Comparison of ENCODE assay signal across 26 cellular contexts in genomic region chr3:117619805-117620204, GRCh38.
DNase-seq lines count a peak whose midpoint lies in the region; ATAC-seq, FAIRE-seq and TF ChIP-seq lines count a peak whose summit lies in the region.
"Had no signal": no experiment of that assay in that cellular context is flagged by ENCODE, and none has a peak within 500 bp of the region (broad histone marks: within the 10 kb centered on the region; RNA-seq: fewer than 3 reads in every experiment).

No MANE protein-coding gene starts in this region.

- H3K79me2 ChIP-seq in MM.1S (ENCODE audit: low read length): no peaks in the 10 kb centered on the region
- no peaks in the 10 kb centered on the region for H3K79me2 ChIP-seq in endothelial cell of umbilical vein (ENCODE audit: control insufficient read depth, insufficient read depth, low read length)
- H3K79me2 ChIP-seq in smooth muscle cell (ENCODE audit: low read depth): no peaks in the 10 kb centered on the region

- no peak overlapping the region for H3K4ac ChIP-seq in IMR-90 (ENCODE audit: low read depth, low read length)

- DNase-seq in IMR-90 (no peak), MM.1S (no peak), endothelial cell of umbilical vein (ENCODE audit: low read depth, low spot score) (no peak), smooth muscle cell (lab: John Stamatoyannopoulos, UW; ENCODE audit: unreplicated experiment) (no peak), type B pancreatic cell (ENCODE audit: extremely low spot score, unreplicated experiment) (no peak)
- DNase-seq: 8988T; ACHN; BE2C; C1 segment of cervical spinal cord; CD4-positive, alpha-beta memory T cell; CD4-positive, CD25-positive, alpha-beta regulatory T cell; CD8-positive, alpha-beta memory T cell; COR-L47; DMS 273 treated with DMSO at 0.1 percent for 48 hours; DMS153; DMS53; DMS79; DND-41; EL; GDM1 had no signal

- TF ChIP-seq RAD21 in IMR-90 (IDR thresholded peaks at IDR 0.05; ENCODE audit: low read length): no peak

- peaks cover 4% of the 10 kb centered on the region for H3K4me1 ChIP-seq in IMR-90 (ENCODE audit: control insufficient read depth, insufficient read depth, low read length)
- H3K4me1 ChIP-seq in MM.1S (ENCODE audit: low read length): peaks cover 42% of the 10 kb centered on the region
- peaks cover 22% of the 10 kb centered on the region for H3K4me1 ChIP-seq in endothelial cell of umbilical vein (ENCODE audit: control insufficient read depth, extremely low read depth, insufficient read depth, low read length)
- peaks cover 15% of the 10 kb centered on the region for H3K4me1 ChIP-seq in smooth muscle cell (ENCODE audit: low read depth)

- 0 out of 2 replicates have a peak overlapping the region, but pooled peaks have one; percentile 45 for H2AK5ac ChIP-seq in IMR-90 (ENCODE audit: low read depth, low read length)

- H3K56ac ChIP-seq in IMR-90 (ENCODE audit: extremely low read depth, insufficient read depth, low read length): no peak overlapping the region

- no peaks in the 10 kb centered on the region for H3K27me3 ChIP-seq in IMR-90 (ENCODE audit: control insufficient read depth, insufficient read depth, low read length)
- H3K27me3 ChIP-seq in MM.1S (replicated peaks; ENCODE audit: insufficient read depth, low read length): no peaks in the 10 kb centered on the region
- no peaks in the 10 kb centered on the region for H3K27me3 ChIP-seq in endothelial cell of umbilical vein (ENCODE audit: control insufficient read depth in 2 of 2, insufficient read depth in 2 of 2, low read length in 2 of 2)
- no peaks in the 10 kb centered on the region for H3K27me3 ChIP-seq in smooth muscle cell (ENCODE audit: low read depth)
- H3K27me3 ChIP-seq: BE2C, BLaER1 had no signal

- H3F3A ChIP-seq in MM.1S (ENCODE audit: insufficient read depth, low read length): peaks cover 4% of the 10 kb centered on the region; the same call in 1 of the 2 replicates
- peaks cover 9% of the 10 kb centered on the region for H3F3A ChIP-seq in smooth muscle cell (ENCODE audit: low read depth)

- in situ Hi-C loops in IMR-90 (cut with MboI; ENCODE audit: low sequenced_read_pairs): no loop called here

- CTCF ChIA-PET in IMR-90 (lab: Yijun Ruan, JAX): no interaction called here
- CTCF ChIA-PET in endothelial cell of umbilical vein (lab: Charles Lee): no interaction called here

- H3K4me3 ChIP-seq in IMR-90 (ENCODE audit: insufficient read depth, low read depth, low read length) (no peak overlapping the region), MM.1S (ENCODE audit: low read length) (no peak overlapping the region), endothelial cell of umbilical vein (replicated peaks in 1 of 3; ENCODE audit: insufficient read depth in 1 of 3, low read depth in 1 of 3, low read length in 3 of 3) (no peak overlapping the region), smooth muscle cell (no peak overlapping the region)
- H3K4me3 ChIP-seq: BLaER1, GM12878 had no signal

- H2AFZ ChIP-seq in IMR-90 (replicated peaks; ENCODE audit: low read length, poor library complexity) (no peak overlapping the region), MM.1S (ENCODE audit: low read length) (no peak overlapping the region), endothelial cell of umbilical vein (ENCODE audit: low read depth, low read length) (peak overlapping the region; percentile 3), smooth muscle cell (ENCODE audit: low read depth) (no peak overlapping the region)

- H4K5ac ChIP-seq in IMR-90 (ENCODE audit: low read depth, low read length): no peak overlapping the region

- intact Hi-C loops in IMR-90 (cut with micrococcal nuclease): loop anchor here (5.0 kb wide), 1 partner anchor 377 kb away; no protein-coding TSS in a partner anchor
- intact Hi-C loops in endothelial cell of umbilical vein (cut with micrococcal nuclease): loop anchor here (10.0 kb wide), 1 partner anchor 585 kb away; no protein-coding TSS in a partner anchor

- no peaks in the 10 kb centered on the region for H4K20me1 ChIP-seq in IMR-90 (ENCODE audit: insufficient read depth, low read length)
- H4K20me1 ChIP-seq in MM.1S (ENCODE audit: insufficient read depth, low read length): no peaks in the 10 kb centered on the region
- no peaks in the 10 kb centered on the region for H4K20me1 ChIP-seq in endothelial cell of umbilical vein (replicated peaks; ENCODE audit: control insufficient read depth, extremely low read depth, insufficient read depth, low read length)
- no peaks in the 10 kb centered on the region for H4K20me1 ChIP-seq in smooth muscle cell (ENCODE audit: low read depth)
- H4K20me1 ChIP-seq: BLaER1 had no signal

- H3K27ac ChIP-seq in IMR-90 (ENCODE audit: insufficient read depth, low read length) (no peak overlapping the region), MM.1S (ENCODE audit: low read length) (no peak overlapping the region), endothelial cell of umbilical vein (ENCODE audit: insufficient read depth, low read depth, low read length) (no peak overlapping the region), smooth muscle cell (ENCODE audit: low read depth) (no peak overlapping the region)
- H3K27ac ChIP-seq: BLaER1 had no signal

- no peak overlapping the region for H3K27ac Mint-ChIP-seq in type B pancreatic cell
- H3K27ac Mint-ChIP-seq: CD14-positive monocyte; CD4-positive, alpha-beta memory T cell; CD4-positive, CD25-positive, alpha-beta regulatory T cell; CD8-positive, alpha-beta memory T cell had no signal

- H3K36me3 Mint-ChIP-seq in type B pancreatic cell: no peaks in the 10 kb centered on the region
- H3K36me3 Mint-ChIP-seq: CD14-positive monocyte; CD4-positive, alpha-beta memory T cell; CD4-positive, CD25-positive, alpha-beta regulatory T cell; CD8-positive, alpha-beta memory T cell had no signal

- WGBS in IMR-90 (ENCODE audit: extremely low coverage in 2 of 2, insufficient read length in 1 of 2), 2 experiments: no CpG with 5 or more reads among the region's 1 CpG
- 90% methylated on average over 1 of the region's 1 CpG for WGBS in smooth muscle cell (ENCODE audit: low lambda C conversion rate)

- H3K9ac ChIP-seq in IMR-90 (ENCODE audit: low read depth, low read length): no peak overlapping the region
- no peak overlapping the region for H3K9ac ChIP-seq in MM.1S (ENCODE audit: low read length)
- H3K9ac ChIP-seq in endothelial cell of umbilical vein (replicated peaks; ENCODE audit: extremely low read depth, insufficient read depth, low read length): no peak overlapping the region
- no peak overlapping the region for H3K9ac ChIP-seq in smooth muscle cell (ENCODE audit: low read depth)
- H3K9ac ChIP-seq: BLaER1 had no signal

- H4K91ac ChIP-seq in IMR-90 (ENCODE audit: insufficient read depth, low read depth, low read length): no peak overlapping the region

- H3K14ac ChIP-seq in IMR-90 (replicated peaks; ENCODE audit: low read depth, low read length): no peak overlapping the region

- H3K23ac ChIP-seq in IMR-90 (ENCODE audit: low read depth, low read length): no peak overlapping the region

- no peak overlapping the region for H2BK20ac ChIP-seq in IMR-90 (ENCODE audit: low read depth, low read length)

- no peak overlapping the region for H2BK5ac ChIP-seq in IMR-90 (ENCODE audit: low read depth, low read length, poor library complexity, severe bottlenecking)

- H3K18ac ChIP-seq in IMR-90 (ENCODE audit: low read depth, low read length): no peak overlapping the region

- FAIRE-seq in endothelial cell of umbilical vein (lab: Jason Lieb, UNC): no peak
- FAIRE-seq: A204.1, GM12878, GM12892, GM18507 had no signal

- peaks cover 12% of the 10 kb centered on the region for H3K4me1 Mint-ChIP-seq in type B pancreatic cell (ENCODE audit: unreplicated experiment)
- H3K4me1 Mint-ChIP-seq: CD14-positive monocyte; CD4-positive, alpha-beta memory T cell; CD4-positive, CD25-positive, alpha-beta regulatory T cell; CD8-positive, alpha-beta memory T cell had no signal

- dilution Hi-C loops in IMR-90 (cut with HindIII; ENCODE audit: low sequenced_read_pairs, unreplicated experiment) (no loop called here), endothelial cell of umbilical vein (cut with MboI; ENCODE audit: extremely low pct_ligation_motif_present, low sequenced_read_pairs) (no loop called here)

- no peak for ATAC-seq in IMR-90 (ENCODE audit: low read depth)
- ATAC-seq: GM12878 had no signal

- H3K36me3 ChIP-seq in IMR-90 (ENCODE audit: control insufficient read depth, insufficient read depth, low read length) (no peaks in the 10 kb centered on the region), MM.1S (replicated peaks; ENCODE audit: insufficient read depth, low read length) (no peaks in the 10 kb centered on the region), endothelial cell of umbilical vein (ENCODE audit: control insufficient read depth in 2 of 2, extremely low read depth in 1 of 2, insufficient read depth in 2 of 2, low read length in 2 of 2) (no peaks in the 10 kb centered on the region), smooth muscle cell (ENCODE audit: low read depth) (no peaks in the 10 kb centered on the region)
- H3K36me3 ChIP-seq: BE2C, BLaER1 had no signal

- no peak overlapping the region for H3K4me2 ChIP-seq in IMR-90 (ENCODE audit: low read depth, low read length)
- H3K4me2 ChIP-seq in MM.1S (ENCODE audit: low read depth, low read length): peak overlapping the region; percentile 56; the same call in 1 of the 2 replicates
- H3K4me2 ChIP-seq in endothelial cell of umbilical vein (ENCODE audit: insufficient read depth, low read length): no peak overlapping the region
- H3K4me2 ChIP-seq in smooth muscle cell: no peak overlapping the region
- H3K4me2 ChIP-seq: BLaER1 had no signal

- no peak overlapping the region for H2BK15ac ChIP-seq in IMR-90 (ENCODE audit: low read depth, low read length)

- H3K9me1 ChIP-seq in IMR-90 (ENCODE audit: insufficient read depth, low read length) (no peaks in the 10 kb centered on the region), endothelial cell of umbilical vein (replicated peaks; ENCODE audit: control insufficient read depth, extremely low read depth, insufficient read depth, low read length) (no peaks in the 10 kb centered on the region)

- TF ChIP-seq POLR2A in IMR-90 (IDR thresholded peaks at IDR 0.05; ENCODE audit: low read depth, low read length) (no peak), endothelial cell of umbilical vein (IDR thresholded peaks at IDR 0.05; ENCODE audit: low read depth, low read length) (no peak)

- H3K79me1 ChIP-seq in IMR-90 (ENCODE audit: low read depth in 1 of 2, low read length in 2 of 2): no peaks in the 10 kb centered on the region

- BruUV-seq in IMR-90 (replicated peaks; lab: Mats Ljungman, UMichigan): no TSS peak
- BruUV-seq in endothelial cell of umbilical vein (replicated peaks; lab: Mats Ljungman, UMichigan): no TSS peak

- H3K9me2 ChIP-seq in MM.1S (replicated peaks; ENCODE audit: insufficient read depth, low read length): no peaks in the 10 kb centered on the region

- H3K9me3 Mint-ChIP-seq in type B pancreatic cell: no peaks in the 10 kb centered on the region

- TF ChIP-seq CTCF in IMR-90 (conservative IDR thresholded peaks at IDR 0.05; ENCODE audit: low read depth, low read length): no peak
- TF ChIP-seq CTCF in MM.1S (IDR thresholded peaks at IDR 0.05; ENCODE audit: low read length): no peak
- no peak for TF ChIP-seq CTCF in endothelial cell of umbilical vein (IDR thresholded peaks at IDR 0.05; ENCODE audit: extremely low read depth in 1 of 2, insufficient read depth in 1 of 2, low read depth in 1 of 2, low read length in 2 of 2)
- no peak for TF ChIP-seq CTCF in smooth muscle cell (IDR thresholded peaks at IDR 0.05; ENCODE audit: borderline replicate concordance, insufficient read depth, poor library complexity, severe bottlenecking)
- no peak for TF ChIP-seq CTCF in type B pancreatic cell (conservative IDR thresholded peaks at IDR 0.05)

- no peak overlapping the region for H2BK120ac ChIP-seq in IMR-90 (ENCODE audit: low read depth, low read length)

- POLR2A ChIA-PET in IMR-90 (lab: Charles Lee; ENCODE audit: unreplicated experiment): no interaction called here
- POLR2A ChIA-PET in endothelial cell of umbilical vein (lab: Charles Lee): no interaction called here

- no peak overlapping the region for H3K4me3 Mint-ChIP-seq in type B pancreatic cell
- H3K4me3 Mint-ChIP-seq: CD14-positive monocyte; CD4-positive, alpha-beta memory T cell; CD4-positive, CD25-positive, alpha-beta regulatory T cell; CD8-positive, alpha-beta memory T cell had no signal

- H4K8ac ChIP-seq in IMR-90 (ENCODE audit: low read depth in 2 of 2, low read length in 2 of 2): no peak overlapping the region

- no peaks in the 10 kb centered on the region for H3K9me3 ChIP-seq in IMR-90 (ENCODE audit: control insufficient read depth, insufficient read depth, low read length)
- no peaks in the 10 kb centered on the region for H3K9me3 ChIP-seq in MM.1S (replicated peaks; ENCODE audit: insufficient read depth, low read length)
- H3K9me3 ChIP-seq in endothelial cell of umbilical vein (replicated peaks; ENCODE audit: control insufficient read depth, insufficient read depth, low read length): no peaks in the 10 kb centered on the region
- H3K9me3 ChIP-seq in smooth muscle cell (replicated peaks; ENCODE audit: low read depth): no peaks in the 10 kb centered on the region
- H3K9me3 ChIP-seq: BE2C, BLaER1 had no signal

- H2AK9ac ChIP-seq in IMR-90 (replicated peaks; ENCODE audit: low read depth, low read length, poor library complexity): no peak overlapping the region

- H3K27me3 Mint-ChIP-seq in type B pancreatic cell: no peaks in the 10 kb centered on the region
- H3K27me3 Mint-ChIP-seq: CD4-positive, alpha-beta memory T cell; CD4-positive, CD25-positive, alpha-beta regulatory T cell; CD8-positive, alpha-beta memory T cell had no signal
